1 cellular context compared by ENCODE assay signal in genomic region chrX:132023117-132023895, GRCh38.
TF ChIP-seq lines count a peak whose summit lies in the region.

STK26 (plus strand) TSS chrX:132023302; CDS start chrX:132023618, 316 bp downstream.

TF ChIP-seq in K562, 482 proteins besides CTCF, POLR2A, EP300 and RAD21 (continued from another document and continues in another):
- no peak for TF ChIP-seq PKNOX1 (IDR thresholded peaks at IDR 0.05)
- TF ChIP-seq KDM1A (IDR thresholded peaks at IDR 0.05), result no peak
- TF ChIP-seq MITF (IDR thresholded peaks at IDR 0.05), result no peak
- TF ChIP-seq SNIP1 (IDR thresholded peaks at IDR 0.05; ENCODE audit: low read depth), result no peak
- no peak for TF ChIP-seq ZNF445 (CRISPR knock-in tag; IDR thresholded peaks at IDR 0.05; ENCODE audit: low read depth)
- no peak for TF ChIP-seq MYNN (IDR thresholded peaks at IDR 0.05)
- no peak for TF ChIP-seq MYNN (CRISPR knock-in tag; IDR thresholded peaks at IDR 0.05)
- no peak for TF ChIP-seq TRIM28 (IDR thresholded peaks at IDR 0.05)
- TF ChIP-seq ID3 (CRISPR knock-in tag; IDR thresholded peaks at IDR 0.05), result no peak
- no peak for TF ChIP-seq ID3 (tag; IDR thresholded peaks at IDR 0.05)
- peak; percentile 59; the same call in 1 of the 2 replicates for TF ChIP-seq SP1 (CRISPR knock-in tag; IDR thresholded peaks at IDR 0.05)
- peak; percentile 59; the same call in 1 of the 2 replicates for TF ChIP-seq CTBP1 (IDR thresholded peaks at IDR 0.05; ENCODE audit: borderline replicate concordance)
- TF ChIP-seq SNAPC5 (CRISPR knock-in tag; IDR thresholded peaks at IDR 0.05), result no peak
- TF ChIP-seq HDAC6 (IDR thresholded peaks at IDR 0.05; ENCODE audit: low read depth, low read length), result no peak
- no peak for TF ChIP-seq ZNF316 (IDR thresholded peaks at IDR 0.05)
- no peak for TF ChIP-seq SFPQ (IDR thresholded peaks at IDR 0.05; ENCODE audit: low read depth, low read length)
- TF ChIP-seq ATF7 (IDR thresholded peaks at IDR 0.05), result 0 out of 2 replicates have a peak, but pooled peaks have one; percentile 50
- no peak for TF ChIP-seq HCFC1 (IDR thresholded peaks at IDR 0.05; ENCODE audit: low read depth, low read length)
- TF ChIP-seq SMARCE1 (IDR thresholded peaks at IDR 0.05), result no peak
- no peak for TF ChIP-seq ZNF408 (CRISPR knock-in tag; IDR thresholded peaks at IDR 0.05; ENCODE audit: low read depth)
- no peak for TF ChIP-seq SAFB (IDR thresholded peaks at IDR 0.05; ENCODE audit: borderline replicate concordance, low read depth, low read length)
- TF ChIP-seq HOMEZ (CRISPR knock-in tag; IDR thresholded peaks at IDR 0.05), result no peak
- no peak for TF ChIP-seq SMAD3 (CRISPR knock-in tag; conservative IDR thresholded peaks at IDR 0.05)
- no peak for TF ChIP-seq YBX1 (IDR thresholded peaks at IDR 0.05)
- TF ChIP-seq NR4A1 (CRISPR knock-in tag; IDR thresholded peaks at IDR 0.05), result no peak
- no peak for TF ChIP-seq NR4A1 (tag; IDR thresholded peaks at IDR 0.05)
- no peak for TF ChIP-seq FOXA1 (IDR thresholded peaks at IDR 0.05; ENCODE audit: borderline replicate concordance)
- TF ChIP-seq ZMIZ1 (IDR thresholded peaks at IDR 0.05; ENCODE audit: low read depth in 2 of 2, low read length in 2 of 2), result no peak
- no peak for TF ChIP-seq PYGO2 (tag; IDR thresholded peaks at IDR 0.05)
- TF ChIP-seq ZBTB1 (CRISPR knock-in tag; IDR thresholded peaks at IDR 0.05; ENCODE audit: borderline replicate concordance, low read depth), result 0 out of 2 replicates have a peak, but pooled peaks have one; percentile 34
- no peak for TF ChIP-seq TRIM24 (IDR thresholded peaks at IDR 0.05)
- TF ChIP-seq ZFP36 (IDR thresholded peaks at IDR 0.05; ENCODE audit: low read depth, low read length, partially characterized antibody), result no peak
- TF ChIP-seq PBX2 (CRISPR knock-in tag; IDR thresholded peaks at IDR 0.05; ENCODE audit: low read depth), result no peak
- TF ChIP-seq PBX2 (tag; conservative IDR thresholded peaks at IDR 0.05; ENCODE audit: low read depth), result no peak
- TF ChIP-seq CHD2 (IDR thresholded peaks at IDR 0.05; ENCODE audit: low read depth, low read length), result peak; percentile 81
- TF ChIP-seq HOXB6 (CRISPR knock-in tag; IDR thresholded peaks at IDR 0.05; ENCODE audit: borderline replicate concordance), result no peak
- TF ChIP-seq ZZZ3 (IDR thresholded peaks at IDR 0.05), result no peak
- TF ChIP-seq ARID3B (CRISPR knock-in tag; IDR thresholded peaks at IDR 0.05; ENCODE audit: borderline replicate concordance), result no peak
- TF ChIP-seq PHB (CRISPR knock-in tag; IDR thresholded peaks at IDR 0.05), result 0 out of 2 replicates have a peak, but pooled peaks have one; percentile 21
- TF ChIP-seq DDX20 (tag; IDR thresholded peaks at IDR 0.05; ENCODE audit: low read depth), result no peak
- no peak for TF ChIP-seq MAFG (tag; conservative IDR thresholded peaks at IDR 0.05)
- TF ChIP-seq IRF2 (CRISPR knock-in tag; IDR thresholded peaks at IDR 0.05), result no peak
- TF ChIP-seq HMBOX1 (IDR thresholded peaks at IDR 0.05), result no peak
- TF ChIP-seq PRPF4 (IDR thresholded peaks at IDR 0.05; ENCODE audit: insufficient read depth, low read depth, low read length, poor library complexity, severe bottlenecking), result peak; percentile 46
- no peak for TF ChIP-seq THRAP3 (IDR thresholded peaks at IDR 0.05; ENCODE audit: borderline replicate concordance)
- no peak for TF ChIP-seq ZNF134 (CRISPR knock-in tag; conservative IDR thresholded peaks at IDR 0.05)
- peak; percentile 89 for TF ChIP-seq FIP1L1 (IDR thresholded peaks at IDR 0.05; ENCODE audit: low read depth, low read length, poor library complexity, severe bottlenecking)
- peak; percentile 54 for TF ChIP-seq CXXC5 (CRISPR knock-in tag; IDR thresholded peaks at IDR 0.05)
- TF ChIP-seq NCOA2 (IDR thresholded peaks at IDR 0.05; ENCODE audit: partially characterized antibody in 2 of 2), result no peak
- TF ChIP-seq ZNF696 (CRISPR knock-in tag; conservative IDR thresholded peaks at IDR 0.05), result no peak
- no peak for TF ChIP-seq HSF4 (CRISPR knock-in tag; IDR thresholded peaks at IDR 0.05; ENCODE audit: borderline replicate concordance)
- no peak for TF ChIP-seq GTF2A2 (tag; IDR thresholded peaks at IDR 0.05)
- TF ChIP-seq CREB3L1 (IDR thresholded peaks at IDR 0.05; ENCODE audit: borderline replicate concordance, low read depth), result no peak
